In the genomic region with DNA sequence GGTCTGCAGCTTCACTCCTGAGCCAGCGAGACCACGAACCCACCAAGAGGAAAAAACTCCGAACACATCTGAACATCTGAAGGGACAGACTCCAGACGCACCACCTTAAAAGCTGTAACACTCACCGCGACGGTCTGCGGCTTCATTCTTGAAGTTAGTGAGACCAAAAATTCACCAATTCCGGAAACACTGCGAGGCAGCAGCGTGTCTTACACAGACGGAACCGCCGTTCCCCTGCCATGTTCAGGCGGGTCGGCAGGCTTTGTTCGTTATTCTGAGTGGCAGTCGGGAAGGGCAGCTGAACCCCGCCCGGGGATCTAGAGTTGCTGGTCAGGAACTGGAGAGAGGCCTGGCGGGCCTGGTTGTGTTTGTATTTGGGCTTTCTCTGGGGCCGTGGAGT, we compare ENCODE assay signal across 21 cellular contexts.
"Had no signal": no experiment of that assay in that cellular context is flagged by ENCODE, and none has a peak within 500 bp of the region (broad histone marks: within the 10 kb centered on the region; RNA-seq: fewer than 3 reads in every experiment).

No MANE protein-coding gene starts in this region.

- H3K4me3 ChIP-seq: cardiac muscle cell, Peyer's patch had no signal

- H3K27me3 ChIP-seq: brain microvascular endothelial cell, cardiac muscle cell, Peyer's patch had no signal

- H3K4me1 ChIP-seq: Peyer's patch had no signal

- H3K9me3 ChIP-seq: Peyer's patch had no signal

- H3K4me3 Mint-ChIP-seq: activated CD8-positive, alpha-beta T cell treated with anti-CD3 and anti-CD28 coated beads, Interleukin-2, amount 10 ng/mL, durations not matched to agents 7 days and 5 days; activated T-cell treated with anti-CD3 and anti-CD28 coated beads, Interleukin-2, amount 50 U/mL, for 24 hours; activated T-helper 1 cell treated with anti-CD3 and anti-CD28 coated beads, Interleukin-12 subunit alpha, Interleukin-12 subunit beta, Interleukin-2, Interleukin-4 antibody, amounts not matched to agents 30 ng/mL and 10 ng/mL and 1 ng/mL, durations not matched to agents 14 hours and 24 hours and 36 hours; T-helper 1 cell treated with Interleukin-12 subunit alpha and Interleukin-12 subunit beta and Interleukin-4 antibody, amounts not matched to agents 30 μg/mL and 1 μg/mL, for 36 hours had no signal

- ATAC-seq: activated CD8-positive, alpha-beta T cell treated with anti-CD3 and anti-CD28 coated beads, Interleukin-2, amount 10 ng/mL, durations not matched to agents 7 days and 5 days; activated naive CD4-positive, alpha-beta T cell treated with anti-CD3 and anti-CD28 coated beads, Interleukin-2, amount 50 U/mL, for 72 hours had no signal

- H3K9me3 Mint-ChIP-seq: activated naive CD4-positive, alpha-beta T cell treated with anti-CD3 and anti-CD28 coated beads, Interleukin-2, amount 50 U/mL, for 72 hours; activated T-cell treated with anti-CD3 and anti-CD28 coated beads, Interleukin-2, amount 50 U/mL, for 24 hours; activated T-helper 1 cell treated with anti-CD3 and anti-CD28 coated beads, Interleukin-12 subunit alpha, Interleukin-12 subunit beta, Interleukin-2, Interleukin-4 antibody, amounts not matched to agents 30 ng/mL and 10 ng/mL and 1 ng/mL, durations not matched to agents 14 hours and 24 hours and 36 hours; T-helper 1 cell treated with Interleukin-12 subunit alpha and Interleukin-12 subunit beta and Interleukin-4 antibody, amounts not matched to agents 30 μg/mL and 1 μg/mL, for 36 hours had no signal

- DNase-seq: activated CD4-positive, alpha-beta T cell treated with anti-CD3 and anti-CD28 coated beads for 48 hours; activated CD4-positive, alpha-beta T cell treated with anti-CD3 and anti-CD28 coated beads, Interleukin-2, amount 50 U/mL, for 4 hours; activated CD4-positive, CD25-positive, alpha-beta regulatory T cell treated with anti-CD3 and anti-CD28 coated beads, Interleukin-2, amount 50 U/mL, for 72 hours; activated CD8-positive, alpha-beta T cell treated with anti-CD3 and anti-CD28 coated beads, Interleukin-2, amount 10 ng/mL, durations not matched to agents 7 days and 5 days; activated effector memory CD4-positive, alpha-beta T cell treated with Interleukin-2 at 50 U/mL for 16 hours; activated naive CD4-positive, alpha-beta T cell treated with Interleukin-2 at 50 U/mL for 16 hours; activated T-cell treated with anti-CD3 and anti-CD28 coated beads, Interleukin-2, amount 50 U/mL, for 24 hours; brain microvascular endothelial cell; MM.1S; NCI-H1105 treated with DMSO at 0.1 percent for 48 hours; NCI-H1436 treated with DMSO at 0.1 percent for 48 hours; NCI-H187; NCI-H2081; NCI-H510A treated with DMSO at 0.1 percent for 48 hours; NCI-H69; Peyer's patch; SHP77 had no signal

- H3K36me3 ChIP-seq: brain microvascular endothelial cell, cardiac muscle cell, Peyer's patch had no signal

- H3K27me3 Mint-ChIP-seq: activated T-cell treated with anti-CD3 and anti-CD28 coated beads, Interleukin-2, amount 50 U/mL, for 24 hours had no signal

- H3K36me3 Mint-ChIP-seq: activated naive CD4-positive, alpha-beta T cell treated with anti-CD3 and anti-CD28 coated beads, Interleukin-2, amount 50 U/mL, for 72 hours had no signal

- H3K27ac Mint-ChIP-seq: activated CD8-positive, alpha-beta T cell treated with anti-CD3 and anti-CD28 coated beads, Interleukin-2, amount 10 ng/mL, durations not matched to agents 7 days and 5 days; activated T-cell treated with anti-CD3 and anti-CD28 coated beads, Interleukin-2, amount 50 U/mL, for 24 hours; activated T-helper 1 cell treated with anti-CD3 and anti-CD28 coated beads, Interleukin-12 subunit alpha, Interleukin-12 subunit beta, Interleukin-2, Interleukin-4 antibody, amounts not matched to agents 30 ng/mL and 10 ng/mL and 1 ng/mL, durations not matched to agents 14 hours and 24 hours and 36 hours; T-helper 1 cell treated with Interleukin-12 subunit alpha and Interleukin-12 subunit beta and Interleukin-4 antibody, amounts not matched to agents 30 μg/mL and 1 μg/mL, for 36 hours had no signal

- H3K27ac ChIP-seq: brain microvascular endothelial cell, cardiac muscle cell, Peyer's patch had no signal
